7 cellular contexts compared by ENCODE assay signal in the genomic region with DNA sequence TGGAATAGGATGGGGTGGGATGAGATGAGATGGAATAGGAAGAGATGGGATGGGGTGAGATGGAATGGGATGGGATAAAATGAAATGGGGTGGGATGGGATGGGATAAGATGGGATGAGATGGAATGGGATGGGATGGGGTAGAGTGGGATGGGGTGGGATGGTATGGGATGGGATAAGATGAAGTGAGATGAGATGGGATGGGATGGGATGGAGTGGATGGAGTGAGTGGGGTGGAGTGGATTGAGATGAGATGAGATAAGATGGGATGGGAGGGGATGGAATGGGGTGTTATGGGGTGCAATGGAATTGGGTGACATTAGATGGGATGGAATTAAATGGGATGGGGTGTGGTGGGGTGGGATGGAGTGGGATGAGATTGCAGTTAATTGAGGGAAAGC.
"Had no signal": no experiment of that assay in that cellular context is flagged by ENCODE, and none has a peak within 500 bp of the region (broad histone marks: within the 10 kb centered on the region; RNA-seq: fewer than 3 reads in every experiment).

No MANE protein-coding gene starts in this region.

- H3K9me3 ChIP-seq: HAP-1 had no signal

- H3K27ac ChIP-seq: GM23248 had no signal

- H2AFZ ChIP-seq: GM23248 had no signal

- ATAC-seq: HCT116 had no signal

- H3K4me1 ChIP-seq: HAP-1 had no signal

- H3K9ac ChIP-seq: GM23248 had no signal

- DNase-seq: GM23248, GOT3, H7, HFFc6, KG1 had no signal

- H3K4me3 ChIP-seq: GM23248, HAP-1 had no signal

- H3K36me3 ChIP-seq: HAP-1 had no signal
